7 cellular contexts compared by ENCODE assay signal in genomic region chr7:8261711-8262695, GRCh38. TPM values are rescaled to one million over a fixed set of nuclear protein-coding genes. Genes with fewer than 3 reads are reported as not detected.
A peak's percentile ranks its signal among the peaks of the same experiment; 100 is the strongest.
DNase-seq lines count a peak whose midpoint lies in the region; ATAC-seq and TF ChIP-seq lines count a peak whose summit lies in the region.

Gene ICA1, minus strand, starts transcription at chr7:8262167. Its CDS starts 26,241 bp downstream, at chr7:8235926.

- H3K4me1 ChIP-seq in HEK293 (ENCODE audit: control insufficient read depth, insufficient read depth, low read length) (no peaks in the 10 kb centered on the region), mesodermal cell (ENCODE audit: control insufficient read depth, insufficient read depth, low read length, poor library complexity, severe bottlenecking) (no peaks in the 10 kb centered on the region)

- peak; percentile 24 for DNase-seq in GM10248 (ENCODE audit: extremely low spot score)
- peak; percentile 18 for DNase-seq in NCI-H1694 (lab: John Stamatoyannopoulos, UW)
- peak; percentile 82 for DNase-seq in WTC11 (ENCODE audit: low spot score)
- no peak for DNase-seq in epithelial cell of prostate (ENCODE audit: low read depth, low spot score)

- CTCF ChIA-PET in GM10248 (lab: Yijun Ruan, JAX) = interaction anchor here (0.7 to 3.1 kb wide), 2 partner anchors 8 to 9 kb away, joined by 3 to 10 read pairs; no protein-coding TSS in a partner anchor
- CTCF ChIA-PET in HEK293 (lab: Yijun Ruan, JAX) = interaction anchor here (1.2 to 1.5 kb wide), 3 partner anchors 10 to 35 kb away, joined by 3 to 5 read pairs (median 4); no protein-coding TSS in a partner anchor
- CTCF ChIA-PET in WTC11 (lab: Charles Lee) = interaction anchor here (1.2 kb wide), 5 partner anchors 15 to 99 kb away, joined by 3 to 8 read pairs (median 5); no protein-coding TSS in a partner anchor

- peak; percentile 86 for ATAC-seq in WTC11

- peak within 1 kb of the TSS; percentile 64 for H3K4me3 ChIP-seq in HEK293 (ENCODE audit: low read depth, low read length)
- H3K4me3 ChIP-seq in mesodermal cell (ENCODE audit: extremely low read depth, insufficient read depth, low read length, poor library complexity, severe bottlenecking) = peak within 1 kb of the TSS; percentile 68

- 1% methylated on average over 79 to 82 of the region's 109 CpGs for WGBS in mesodermal cell (ENCODE audit: insufficient coverage in 2 of 2), 2 experiments

- POLR2A ChIA-PET in GM10248 (lab: Yijun Ruan, JAX) = no interaction called here
- POLR2A ChIA-PET in HEK293 (lab: Yijun Ruan, JAX) = interaction anchor here (1.0 kb wide), 1 partner anchor 34 kb away, joined by 3 read pairs; no protein-coding TSS in a partner anchor
- POLR2A ChIA-PET in WTC11 (lab: Charles Lee) = interaction anchor here (1.0 kb wide), 1 partner anchor 40 kb away, joined by 3 read pairs; no protein-coding TSS in a partner anchor

- peaks cover 5% of the 10 kb centered on the region for H3K36me3 Mint-ChIP-seq in WTC11

- TF ChIP-seq CTCF in GM10248 (IDR thresholded peaks at IDR 0.05; ENCODE audit: control extremely low read depth, extremely low read depth, low read depth, missing control alignments) = no peak
- TF ChIP-seq CTCF in HEK293 (tag by site-specific recombination; IDR thresholded peaks at IDR 0.05) = no peak
- no peak for TF ChIP-seq CTCF in WTC11 (IDR thresholded peaks at IDR 0.05)
- TF ChIP-seq CTCF in subcutaneous adipose tissue (IDR thresholded peaks at IDR 0.05; ENCODE audit: low read depth) = no peak

- H3K27ac ChIP-seq in HEK293 (ENCODE audit: extremely low read depth, low read depth, low read length) (peak within 1 kb of the TSS; percentile 55; the same call in 1 of the 2 replicates), epithelial cell of prostate (peak within 1 kb of the TSS; percentile 60), mesodermal cell (ENCODE audit: low read depth, low read length, severe bottlenecking) (peak within 1 kb of the TSS; percentile 14)

- peaks cover 9% of the 10 kb centered on the region for H3K9me3 Mint-ChIP-seq in WTC11

- H3K4me1 Mint-ChIP-seq in WTC11 = peaks cover 34% of the 10 kb centered on the region

- peak within 1 kb of the TSS; percentile 74 for H3K4me3 Mint-ChIP-seq in WTC11

- no peaks in the 10 kb centered on the region for H3K36me3 ChIP-seq in HEK293 (ENCODE audit: control insufficient read depth in 2 of 2, insufficient read depth in 1 of 2, low read length in 2 of 2)
- no peaks in the 10 kb centered on the region for H3K36me3 ChIP-seq in mesodermal cell (ENCODE audit: control insufficient read depth, insufficient read depth, low read length)

- peak within 1 kb of the TSS; percentile 43; the same call in 1 of the 2 replicates for H3K27ac Mint-ChIP-seq in WTC11

- H3K27me3 Mint-ChIP-seq in WTC11 (ENCODE audit: low read depth) = peaks cover 5% of the 10 kb centered on the region; the same call in 1 of the 2 replicates

- H3K9me3 ChIP-seq in HEK293 (ENCODE audit: control insufficient read depth, insufficient read depth, low read depth, low read length) = no peaks in the 10 kb centered on the region
- H3K9me3 ChIP-seq in mesodermal cell (ENCODE audit: control insufficient read depth, low read length) = no peaks in the 10 kb centered on the region

TF ChIP-seq in HEK293, 187 proteins besides CTCF, POLR2A, EP300 and RAD21 (continues in another document):
- 0 out of 2 replicates have a peak, but pooled peaks have one; percentile 44 for TF ChIP-seq PBX3 (CRISPR knock-in tag; IDR thresholded peaks at IDR 0.05)
- TF ChIP-seq ZIC2 (tag by site-specific recombination; IDR thresholded peaks at IDR 0.05) = peak; percentile 60; the same call in 1 of the 2 replicates
- TF ChIP-seq ZBTB44 (tag by site-specific recombination; IDR thresholded peaks at IDR 0.05) = 0 out of 2 replicates have a peak, but pooled peaks have one; percentile 10
- peak; percentile 45; the same call in 1 of the 2 replicates for TF ChIP-seq ZNF398 (tag by site-specific recombination; IDR thresholded peaks at IDR 0.05)
- TF ChIP-seq ZXDB (tag by site-specific recombination; IDR thresholded peaks at IDR 0.05) = peak; percentile 26; the same call in 1 of the 2 replicates

TF ChIP-seq in WTC11, 78 proteins besides CTCF, POLR2A, EP300 and RAD21 (continues in another document):
- TF ChIP-seq JUN (CRISPR knock-in tag; IDR thresholded peaks at IDR 0.05) (no peak), ETV6 (CRISPR knock-in tag; IDR thresholded peaks at IDR 0.05) (0 out of 2 replicates have a peak, but pooled peaks have one; percentile 17), ZSCAN18 (CRISPR knock-in tag; IDR thresholded peaks at IDR 0.05) (no peak), IRF1 (CRISPR knock-in tag; IDR thresholded peaks at IDR 0.05) (no peak), NFATC4 (CRISPR knock-in tag; IDR thresholded peaks at IDR 0.05) (no peak), FOXK1 (CRISPR knock-in tag; IDR thresholded peaks at IDR 0.05) (peak; percentile 30; the same call in 1 of the 2 replicates), NFYB (CRISPR knock-in tag; conservative IDR thresholded peaks at IDR 0.05; ENCODE audit: low read depth) (no peak), ZNF423 (CRISPR knock-in tag; IDR thresholded peaks at IDR 0.05) (peak; percentile 49; the same call in 1 of the 2 replicates), ZNF263 (CRISPR knock-in tag; IDR thresholded peaks at IDR 0.05; ENCODE audit: low read depth) (0 out of 2 replicates have a peak, but pooled peaks have one; percentile 13), MYBL2 (CRISPR knock-in tag; IDR thresholded peaks at IDR 0.05) (no peak), CBFB (CRISPR knock-in tag; IDR thresholded peaks at IDR 0.05; ENCODE audit: low read depth) (0 out of 2 replicates have a peak, but pooled peaks have one; percentile 34), ZMAT4 (CRISPR knock-in tag; IDR thresholded peaks at IDR 0.05) (no peak), KAT7 (CRISPR knock-in tag; IDR thresholded peaks at IDR 0.05; ENCODE audit: borderline replicate concordance) (peak; percentile 90), MAX (CRISPR knock-in tag; IDR thresholded peaks at IDR 0.05) (peak; percentile 86), MLX (CRISPR knock-in tag; IDR thresholded peaks at IDR 0.05) (no peak), ZNF138 (CRISPR knock-in tag; conservative IDR thresholded peaks at IDR 0.05) (no peak)

RNA-seq across cellular contexts. Expression of gene ICA1, which starts in this region (rescaled TPM):
- 31.2 to 36.8 TPM (median 33.4 TPM) in 3 replicates for total RNA-seq in WTC11 (2021)
- polyA plus RNA-seq in mesodermal cell (2013, experiment 1 of 2) = 18.6 TPM
- 17.0 TPM for polyA plus RNA-seq in mesodermal cell (2013, experiment 2 of 2)
- total RNA-seq in subcutaneous adipose tissue = 10 to 100 TPM; 20.9 to 55.4 (median 34.3) TPM
